Comparison of ENCODE assay signal across 8 cellular contexts in genomic region chr3:169764164-169764452, GRCh38. TPM values are rescaled to one million over a fixed set of nuclear protein-coding genes. Genes with fewer than 3 reads are reported as not detected.
DNase-seq lines count a peak whose midpoint lies in the region; ATAC-seq and TF ChIP-seq lines count a peak whose summit lies in the region.

No MANE protein-coding gene starts in this region.

- H3K4me3 ChIP-seq in fibroblast of mammary gland (ENCODE audit: control insufficient read depth, low read depth, low read length) (peak overlapping the region; percentile 86), neutrophil (ENCODE audit: low read depth in 1 of 2, low read length in 1 of 2) (peak overlapping the region; percentile 85)

- peaks cover 19 to 28% of the 10 kb centered on the region in 2 experiments for H3K4me1 ChIP-seq in neutrophil (ENCODE audit: control insufficient read depth in 1 of 2, insufficient read depth in 1 of 2, low read depth in 1 of 2, low read length in 1 of 2)

- peak overlapping the region; percentile 90 for H3K27ac ChIP-seq in neutrophil

- H3K4me1 Mint-ChIP-seq in T-cell = peaks cover 18 to 33% (median 27%) of the 10 kb centered on the region in 3 donors

- H3K9me3 Mint-ChIP-seq in T-cell = peaks cover 0 to 7% (median 2%) of the 10 kb centered on the region in 3 donors

- no peaks in the 10 kb centered on the region for H3K27me3 ChIP-seq in neutrophil

- DNase-seq in DMS53 treated with DMSO at 0.1 percent for 48 hours (lab: John Stamatoyannopoulos, UW; ENCODE audit: unreplicated experiment) = peak; percentile 25
- no peak for DNase-seq in T-cell
- DNase-seq in fibroblast of mammary gland (ENCODE audit: low read depth) = peak; percentile 60
- no peak for DNase-seq in A172 (ENCODE audit: low spot score)
- no peak for DNase-seq in effector CD8-positive, alpha-beta T cell (lab: John Stamatoyannopoulos, UW)

- H3K27me3 Mint-ChIP-seq in T-cell = no peaks in the 10 kb centered on the region

- H3K36me3 Mint-ChIP-seq in T-cell = no peaks in the 10 kb centered on the region

- CTCF ChIA-PET in T-cell (lab: Charles Lee) = interaction anchor here (0.6 to 2.4 kb wide), 7 partner anchors 8 to 1048 kb away, joined by 3 to 10 read pairs (median 5); partner anchors contain the start of gene MYNN (in 1 of the 2)

- POLR2A ChIA-PET in T-cell (lab: Charles Lee) = interaction anchor here (0.7 to 2.8 kb wide), 5 partner anchors 9 to 410 kb away, joined by 3 to 32 read pairs (median 5); partner anchors contain the start of gene MYNN (in 2 of the 2)

- H3K36me3 ChIP-seq in neutrophil = no peaks in the 10 kb centered on the region

- peak overlapping the region; percentile 98 for H3K27ac Mint-ChIP-seq in T-cell

- TF ChIP-seq CTCF in fibroblast of mammary gland (conservative IDR thresholded peaks at IDR 0.05; ENCODE audit: control insufficient read depth, insufficient read depth, low read depth, low read length) (no peak), neutrophil (IDR thresholded peaks at IDR 0.05) (no peak)

- H3K9me3 ChIP-seq in neutrophil = no peaks in the 10 kb centered on the region

- ATAC-seq in GM21360 (IDR thresholded peaks at IDR 0.05; ENCODE audit: unreplicated experiment) (peak; percentile 38), HG03558 (IDR thresholded peaks at IDR 0.05; ENCODE audit: extremely low read depth, unreplicated experiment) (peak; percentile 22), T-cell (replicated peaks in 1 of 4) (peak; percentile 18 to 23 (median 20))

- peak overlapping the region; percentile 92 to 97 (median 95) for H3K4me3 Mint-ChIP-seq in T-cell

RNA-seq across cellular contexts. Expression of gene TERC, which starts 0.8 kb away (rescaled TPM):
- 10 to 100 TPM; 10.3 to 22.4 (median 12.8) TPM for total RNA-seq in T-cell
- total RNA-seq in A172 (2014; rRNA removed; shearing (Covaris generic)) = 145 and 302 TPM in 2 replicates

RNA-seq across cellular contexts. Expression of gene ACTRT3, which starts 5.3 kb away (rescaled TPM):
- under 1 TPM in 2 of 5 donors, not detected in 3; 0.15 to 0.28 TPM for total RNA-seq in T-cell
- 2.9 and 3.3 TPM in 2 replicates for total RNA-seq in A172 (2014; rRNA removed; shearing (Covaris generic))

RNA-seq across cellular contexts. Expression of gene MYNN, which starts 9.1 kb away (rescaled TPM):
- total RNA-seq in T-cell = 10 to 100 TPM; 15.1 to 20.3 (median 17.6) TPM
- 24.0 and 30.9 TPM in 2 replicates for total RNA-seq in A172 (2014; rRNA removed; shearing (Covaris generic))

RNA-seq across cellular contexts. Expression of gene LRRIQ4, which starts 48.6 kb away (rescaled TPM):
- not detected for total RNA-seq in T-cell
- not detected in 2 replicates for total RNA-seq in A172 (2014; rRNA removed; shearing (Covaris generic))

RNA-seq across cellular contexts. Expression of gene LRRC34, which starts 48.6 kb away (rescaled TPM):
- 1 to 10 TPM in 1 of 5 donors, under 1 TPM in 4; 0.28 to 1.6 (median 0.92) TPM for total RNA-seq in T-cell
- not detected in 2 replicates for total RNA-seq in A172 (2014; rRNA removed; shearing (Covaris generic))

Comparison
In these comparisons a context has a peak if more than half of its experiments do, and no peak if none do; other contexts are left out.
1. DNase-seq: peak in DMS53 treated with DMSO at 0.1 percent for 48 hours (single experiment) and fibroblast of mammary gland (single experiment); none in T-cell (0 of 34), A172 (single experiment) and effector CD8-positive, alpha-beta T cell (single experiment).
2. Peak in every context shown above with its lines, with median percentiles within 50 percentile points of each other: ATAC-seq.